32 cellular contexts compared by ENCODE assay signal in the genomic region with DNA sequence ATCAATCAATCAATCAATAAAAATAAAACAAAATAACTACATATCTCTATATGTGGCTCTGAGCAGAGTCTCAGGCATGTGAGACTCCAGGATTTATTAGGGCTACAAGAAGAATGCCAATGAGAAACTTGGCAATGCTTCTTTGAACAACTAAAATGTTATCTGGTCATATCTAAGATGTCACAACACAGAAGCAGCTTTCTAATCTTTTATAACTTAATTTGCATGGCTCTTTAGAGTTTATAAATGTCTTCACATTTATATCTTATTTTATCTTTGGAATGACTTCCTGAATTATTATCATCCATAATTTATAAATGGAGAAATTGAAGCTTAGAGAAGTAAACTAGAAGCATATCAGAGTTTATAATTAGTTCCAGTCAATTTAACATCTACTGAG.
"Had no signal": no experiment of that assay in that cellular context is flagged by ENCODE, and none has a peak within 500 bp of the region (broad histone marks: within the 10 kb centered on the region; RNA-seq: fewer than 3 reads in every experiment).

No MANE protein-coding gene starts in this region.

- H3K4me3 ChIP-seq: adrenal gland, ascending aorta, body of pancreas, breast epithelium, cardiac muscle cell had no signal

- ATAC-seq: activated naive CD8-positive, alpha-beta T cell treated with anti-CD3 and anti-CD28 coated beads, Interleukin-2, amount 50 U/mL, for 24 hours; activated T-cell treated with anti-CD3 and anti-CD28 coated beads, Interleukin-2, amount 50 U/mL, for 4 hours; activated T-cell treated with anti-CD3 and anti-CD28 coated beads, Interleukin-2, amount 50 U/mL, for 72 hours; activated T-helper 17 cell treated with anti-CD3 and anti-CD28 coated beads, Interleukin-2, amount 50 U/mL, for 72 hours; body of pancreas had no signal

- H3K27me3 ChIP-seq: adrenal gland, ascending aorta, body of pancreas, brain microvascular endothelial cell, breast epithelium, cardiac muscle cell had no signal

- H3K27ac ChIP-seq: adrenal gland, ascending aorta, body of pancreas, brain microvascular endothelial cell, breast epithelium, cardiac muscle cell had no signal

- H3K9me3 ChIP-seq: adrenal gland, ascending aorta, body of pancreas, breast epithelium had no signal

- DNase-seq: activated effector memory CD4-positive, alpha-beta T cell treated with anti-CD3 and anti-CD28 coated beads, Interleukin-2, amount 50 U/mL, for 16 hours; activated effector memory CD4-positive, alpha-beta T cell treated with Interleukin-2 at 50 U/mL for 16 hours; activated gamma-delta T cell; activated gamma-delta T cell treated with Interleukin-2 at 50 U/mL for 16 hours; activated naive CD4-positive, alpha-beta T cell; activated naive CD4-positive, alpha-beta T cell treated with anti-CD3 and anti-CD28 coated beads for 36 hours; activated naive CD4-positive, alpha-beta T cell treated with anti-CD3 and anti-CD28 coated beads, Interleukin-2, amount 10 ng/mL, durations not matched to agents 7 days and 5 days; activated naive CD4-positive, alpha-beta T cell treated with anti-CD3 and anti-CD28 coated beads, Interleukin-2, amount 50 U/mL, for 16 hours; activated naive CD4-positive, alpha-beta T cell treated with Interleukin-2 at 50 U/mL for 16 hours; activated naive CD8-positive, alpha-beta T cell treated with anti-CD3 and anti-CD28 coated beads for 36 hours; activated naive CD8-positive, alpha-beta T cell treated with anti-CD3 and anti-CD28 coated beads, Interleukin-2, amount 10 ng/mL, durations not matched to agents 7 days and 5 days; activated naive CD8-positive, alpha-beta T cell treated with anti-CD3 and anti-CD28 coated beads, Interleukin-2, amount 50 U/mL, for 24 hours; activated T-cell treated with anti-CD3 and anti-CD28 coated beads, Interleukin-2, amount 50 U/mL, for 24 hours; activated T-cell treated with anti-CD3 and anti-CD28 coated beads, Interleukin-2, amount 50 U/mL, for 4 hours; activated T-cell treated with anti-CD3 and anti-CD28 coated beads, Interleukin-2, amount 50 U/mL, for 48 hours; activated T-cell treated with anti-CD3 and anti-CD28 coated beads, Interleukin-2, amount 50 U/mL, for 72 hours; adrenal gland; amniotic stem cell; amygdala; anterior cingulate cortex; aorta; body of pancreas; brain microvascular endothelial cell; caudate nucleus; central memory CD4-positive, alpha-beta T cell; cerebellar nuclear complex had no signal

- H3K4me1 ChIP-seq: ascending aorta, body of pancreas, breast epithelium had no signal

- H3K36me3 ChIP-seq: brain microvascular endothelial cell, breast epithelium, cardiac muscle cell had no signal

- FAIRE-seq: astrocyte, bronchial epithelial cell had no signal
